Comparison of ENCODE assay signal across 19 cellular contexts in the genomic region with DNA sequence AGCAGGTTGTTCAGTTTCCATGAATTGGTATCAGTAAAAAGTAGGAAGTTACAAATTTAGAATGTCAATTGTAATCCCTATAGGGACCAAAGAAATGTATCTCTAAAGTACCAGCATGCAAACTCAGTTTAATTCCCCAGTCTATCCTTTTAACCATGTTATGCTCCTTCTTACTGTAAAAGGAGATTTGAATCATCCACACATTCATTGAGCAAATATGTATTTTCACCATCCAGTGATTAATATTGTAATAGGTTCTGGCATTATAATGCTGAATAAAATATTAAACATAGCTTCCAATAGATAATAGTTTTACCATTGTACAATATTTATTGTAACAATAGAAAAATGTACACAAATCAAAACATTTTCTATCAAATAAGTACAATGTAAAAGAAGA.
A peak's percentile ranks its signal among the peaks of the same experiment; 100 is the strongest.
DNase-seq lines count a peak whose midpoint lies in the region; FAIRE-seq and TF ChIP-seq lines count a peak whose summit lies in the region.
"Had no signal": no experiment of that assay in that cellular context is flagged by ENCODE, and none has a peak within 500 bp of the region (broad histone marks: within the 10 kb centered on the region; RNA-seq: fewer than 3 reads in every experiment).

No MANE protein-coding gene starts in this region.

- H3K9me3 ChIP-seq in adipocyte (ENCODE audit: control insufficient read depth, low read length): peaks cover 19% of the 10 kb centered on the region

- DNase-seq in H54 (ENCODE audit: insufficient read length, low spot score) (no peak), adipocyte (ENCODE audit: low read depth) (peak; percentile 6), fibroblast of peridontal ligament (ENCODE audit: extremely low read depth) (peak; percentile 34), stromal cell of bone marrow (ENCODE audit: low read depth) (peak; percentile 36), NCI-H510A (lab: John Stamatoyannopoulos, UW) (no peak)
- no peak for DNase-seq in stimulated activated naive CD4-positive, alpha-beta T cell (lab: John Stamatoyannopoulos, UW)
- no peak for DNase-seq in activated naive CD4-positive, alpha-beta T cell treated with anti-CD3 and anti-CD28 coated beads, Interleukin-2, amount 50 U/mL, for 16 hours
- DNase-seq: CD8-positive, alpha-beta memory T cell; DMS79 treated with DMSO at 0.1 percent for 48 hours; GDM1; NCI-H1048; NCI-H146; NCI-H2081; NCI-H774 had no signal

- no peak overlapping the region for H3K9ac ChIP-seq in adipocyte (ENCODE audit: low read length)
- H3K9ac ChIP-seq: BLaER1 treated with 17β-estradiol and CSF1 and Interleukin-3, amounts not matched to agents 10 nM and 100 nM; KMS-11 had no signal

- FAIRE-seq in H54 (lab: Jason Lieb, UNC): peak; percentile 6
- FAIRE-seq: GM12878, H1, HepG2 had no signal

- no peaks in the 10 kb centered on the region for H3K4me1 ChIP-seq in adipocyte (ENCODE audit: control insufficient read depth, insufficient read depth, low read length)
- H3K4me1 ChIP-seq: BLaER1 treated with 17β-estradiol and CSF1 and Interleukin-3, amounts not matched to agents 10 nM and 100 nM had no signal

- H3K27me3 ChIP-seq in adipocyte (replicated peaks; ENCODE audit: control insufficient read depth, insufficient read depth, low read length): no peaks in the 10 kb centered on the region
- H3K27me3 ChIP-seq: BLaER1 treated with 17β-estradiol and CSF1 and Interleukin-3, amounts not matched to agents 10 nM and 100 nM had no signal

- no peak for TF ChIP-seq POLR2A in H54 (IDR thresholded peaks at IDR 0.05; ENCODE audit: low read depth, low read length)

- H3K4me3 ChIP-seq in adipocyte (ENCODE audit: low read length): no peak overlapping the region
- H3K4me3 ChIP-seq: BLaER1 treated with 17β-estradiol and CSF1 and Interleukin-3, amounts not matched to agents 10 nM and 100 nM; GM12878 had no signal

- no peaks in the 10 kb centered on the region for H3K36me3 ChIP-seq in adipocyte (ENCODE audit: control insufficient read depth, insufficient read depth, low read length, severe bottlenecking)
- H3K36me3 ChIP-seq: BLaER1 treated with 17β-estradiol and CSF1 and Interleukin-3, amounts not matched to agents 10 nM and 100 nM had no signal

Comparison
In these comparisons a context has a peak if more than half of its experiments do, and no peak if none do; other contexts are left out.
1. DNase-seq: peak in adipocyte (single experiment), fibroblast of peridontal ligament (single experiment) and stromal cell of bone marrow (single experiment); none in H54 (single experiment), stimulated activated naive CD4-positive, alpha-beta T cell (0 of 6), NCI-H510A (single experiment) and activated naive CD4-positive, alpha-beta T cell treated with anti-CD3 and anti-CD28 coated beads, Interleukin-2, amount 50 U/mL, for 16 hours (single experiment).